In genomic region chrX:70445197-70445656, GRCh38 we compare ENCODE assay signal across 16 cellular contexts. TPM values are rescaled to one million over a fixed set of nuclear protein-coding genes. Genes with fewer than 3 reads are reported as not detected.
DNase-seq lines count a peak whose midpoint lies in the region; ATAC-seq and TF ChIP-seq lines count a peak whose summit lies in the region.
"Had no signal": no experiment of that assay in that cellular context is flagged by ENCODE, and none has a peak within 500 bp of the region (broad histone marks: within the 10 kb centered on the region; RNA-seq: fewer than 3 reads in every experiment).

No MANE protein-coding gene starts in this region.

- intact Hi-C loops in breast epithelium (cut with DNase I; ENCODE audit: low total_unique reads) (no loop called here), MCF 10A (cut with micrococcal nuclease) (no loop called here)

- DNase-seq in breast epithelium (ENCODE audit: low spot score in 2 of 2) (no peak), MCF 10A (ENCODE audit: unreplicated experiment) (no peak), T-cell (no peak), suprapubic skin (ENCODE audit: low spot score in 2 of 2) (no peak)
- DNase-seq: DND-41, erythroblast, NCI-H1092, RPMI8226 had no signal

- H3K9ac ChIP-seq in iPS-18a (ENCODE audit: low read length), result no peak overlapping the region

- WGBS in suprapubic skin, result 40% methylated on average over 1 of the region's 28 CpGs

- no peaks in the 10 kb centered on the region for H3K36me3 Mint-ChIP-seq in MCF 10A (ENCODE audit: insufficient read depth, unreplicated experiment)
- no peaks in the 10 kb centered on the region for H3K36me3 Mint-ChIP-seq in T-cell
- H3K36me3 Mint-ChIP-seq: activated naive CD8-positive, alpha-beta T cell had no signal

- TF ChIP-seq EP300 in suprapubic skin (IDR thresholded peaks at IDR 0.05), result no peak

- no peak for TF ChIP-seq CTCF in breast epithelium (IDR thresholded peaks at IDR 0.05)
- no peak for TF ChIP-seq CTCF in MCF 10A (IDR thresholded peaks at IDR 0.05; ENCODE audit: unreplicated experiment)
- no peak for TF ChIP-seq CTCF in suprapubic skin (IDR thresholded peaks at IDR 0.05)

- no peak overlapping the region for H3K4me3 Mint-ChIP-seq in MCF 10A (ENCODE audit: unreplicated experiment)
- no peak overlapping the region for H3K4me3 Mint-ChIP-seq in T-cell

- H3K9me3 Mint-ChIP-seq in MCF 10A (ENCODE audit: unreplicated experiment) (no peaks in the 10 kb centered on the region), T-cell (no peaks in the 10 kb centered on the region)

- H3K27ac ChIP-seq in breast epithelium (no peak overlapping the region), iPS-18a (ENCODE audit: low read length) (no peak overlapping the region), suprapubic skin (no peak overlapping the region)

- H3K4me1 Mint-ChIP-seq in MCF 10A (ENCODE audit: insufficient read depth, unreplicated experiment) (no peaks in the 10 kb centered on the region), T-cell (peaks cover 0 to 4% (median 0%) of the 10 kb centered on the region in 3 donors)

- H3K4me1 ChIP-seq in breast epithelium (no peaks in the 10 kb centered on the region), iPS-18a (ENCODE audit: control insufficient read depth, low read depth, low read length) (no peaks in the 10 kb centered on the region), suprapubic skin (peaks cover 5% of the 10 kb centered on the region)

- H3K27me3 ChIP-seq in breast epithelium, result peaks cover 0 to 80% of the 10 kb centered on the region in 2 donors
- H3K27me3 ChIP-seq in iPS-18a (ENCODE audit: control insufficient read depth, insufficient read depth, low read length), result peaks cover 11% of the 10 kb centered on the region
- peaks cover 20% of the 10 kb centered on the region for H3K27me3 ChIP-seq in suprapubic skin

- TF ChIP-seq POLR2A in breast epithelium (IDR thresholded peaks at IDR 0.05), result no peak
- no peak for TF ChIP-seq POLR2A in suprapubic skin (IDR thresholded peaks at IDR 0.05)

- ATAC-seq in T-cell (replicated peaks in 1 of 4) (peak; percentile 12 to 45 (median 27)), HG03342 (IDR thresholded peaks at IDR 0.05; ENCODE audit: unreplicated experiment) (no peak), GM18873 (IDR thresholded peaks at IDR 0.05; ENCODE audit: low FRiP score, unreplicated experiment) (no peak), HG03354 (IDR thresholded peaks at IDR 0.05; ENCODE audit: poor library complexity, severe bottlenecking, unreplicated experiment) (no peak)

- no peaks in the 10 kb centered on the region for H3K36me3 ChIP-seq in breast epithelium
- H3K36me3 ChIP-seq in iPS-18a (ENCODE audit: control insufficient read depth, low read depth, low read length), result no peaks in the 10 kb centered on the region
- no peaks in the 10 kb centered on the region for H3K36me3 ChIP-seq in suprapubic skin

- H3K4me3 ChIP-seq in breast epithelium (peak overlapping the region in 2 of 3 donors; percentile 32 to 50), iPS-18a (ENCODE audit: low read length) (peak overlapping the region; percentile 30), suprapubic skin (peak overlapping the region; percentile 18)

- no peaks in the 10 kb centered on the region for H3K9me3 ChIP-seq in breast epithelium
- peaks cover 5% of the 10 kb centered on the region for H3K9me3 ChIP-seq in iPS-18a (ENCODE audit: control insufficient read depth, low read depth, low read length)
- no peaks in the 10 kb centered on the region for H3K9me3 ChIP-seq in suprapubic skin

- H3K27ac Mint-ChIP-seq in MCF 10A (ENCODE audit: low read depth, unreplicated experiment) (no peak overlapping the region), T-cell (no peak overlapping the region)
- H3K27ac Mint-ChIP-seq: activated naive CD8-positive, alpha-beta T cell had no signal

- POLR2A ChIA-PET in MCF 10A (lab: Yijun Ruan, JAX) (no interaction called here), T-cell (lab: Charles Lee) (no interaction called here)

- CTCF ChIA-PET in MCF 10A (lab: Yijun Ruan, JAX) (interaction anchor here (1.1 kb wide), 1 partner anchor 109 kb away, joined by 4 read pairs; no protein-coding TSS in a partner anchor), T-cell (lab: Charles Lee) (interaction anchor here in 1 of 2 donors (0.6 kb wide), 2 partner anchors 278 to 315 kb away, joined by 3 read pairs; no protein-coding TSS in a partner anchor)

- no TSS peak for BruUV-seq in MCF 10A (replicated peaks; lab: Mats Ljungman, UMichigan)

- H3K27me3 Mint-ChIP-seq in MCF 10A (ENCODE audit: insufficient read depth, unreplicated experiment), result peaks cover 51% of the 10 kb centered on the region
- peaks cover 35% of the 10 kb centered on the region in 2 donors for H3K27me3 Mint-ChIP-seq in T-cell

RNA-seq across cellular contexts. Expression of gene DLG3, which starts 0.6 kb away (rescaled TPM):
- total RNA-seq in breast epithelium (10 to 100 TPM in 2 of 3 donors, 1 to 10 TPM in 1; 3.7 to 30.3 (median 21.0) TPM), MCF 10A (2022) (12.8 and 20.1 TPM in 2 replicates), T-cell (10 to 100 TPM in 3 of 5 donors, 1 to 10 TPM in 2; 6.2 to 14.1 (median 10.3) TPM), suprapubic skin (10 to 100 TPM; 12.8 to 42.1 (median 26.7) TPM)

RNA-seq across cellular contexts. Expression of gene GDPD2, which starts 22.1 kb away (rescaled TPM):
- total RNA-seq in breast epithelium (under 1 TPM in 1 of 3 donors, not detected in 2; 0.15 TPM), MCF 10A (2022) (not detected in 2 replicates), T-cell (not detected), suprapubic skin (10 to 100 TPM; 15.8 to 68.7 (median 44.7) TPM)
- total RNA-seq: H4, HT-29, posterior vena cava had no signal

Comparison
In these comparisons a context has a peak if more than half of its experiments do, and no peak if none do; other contexts are left out.
1. ATAC-seq: peak in T-cell (4 of 4); none in HG03342 (single experiment), GM18873 (single experiment) and HG03354 (single experiment).
2. RNA of gene GDPD2, which starts 22.1 kb away (total RNA-seq): 15.8 to 68.7 TPM in suprapubic skin; 0.15 TPM in breast epithelium, not detected in MCF 10A and not detected in T-cell; every median in the first group is over 10 times any median in the second.
3. Peak in every context shown above with its lines, with median percentiles within 50 percentile points of each other: H3K4me3 ChIP-seq.